1 cellular context compared by ENCODE assay signal in the genomic region with DNA sequence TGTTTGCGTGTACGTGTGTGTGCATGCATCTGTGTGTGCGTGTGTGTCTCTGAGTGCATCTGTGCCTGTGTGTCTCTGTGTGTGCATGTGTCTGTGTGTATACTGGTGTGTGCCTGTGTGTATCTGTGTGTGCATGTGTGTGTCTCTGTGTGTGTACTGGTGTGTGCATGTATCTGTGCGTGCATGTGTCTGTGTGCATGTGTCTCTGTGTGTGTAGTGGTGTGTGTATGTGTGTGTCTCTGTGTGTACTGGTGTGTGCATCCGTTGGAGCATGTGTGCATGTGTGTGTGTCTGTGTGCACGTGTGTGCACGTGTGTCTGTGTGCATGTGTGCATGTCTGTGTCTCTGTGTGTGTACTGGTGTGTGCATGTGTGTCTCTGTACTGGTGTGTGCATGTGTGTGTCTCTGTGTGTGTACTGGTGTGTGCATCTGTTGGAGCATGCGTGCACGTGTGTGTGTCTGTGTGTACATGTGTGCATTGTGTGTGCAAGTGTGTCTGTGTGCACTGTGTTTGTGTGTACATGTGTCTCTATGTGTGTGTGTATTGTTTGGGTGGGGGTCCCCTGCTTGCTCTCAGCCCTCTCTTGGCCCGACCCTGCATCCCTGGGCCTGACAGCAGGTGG.
TF ChIP-seq lines count a peak whose summit lies in the region.

No MANE protein-coding gene starts in this region.

TF ChIP-seq in A549, 52 proteins besides CTCF, POLR2A, EP300 and RAD21:
- TF ChIP-seq SMC3 (IDR thresholded peaks at IDR 0.05) (no peak), MAZ (IDR thresholded peaks at IDR 0.05; ENCODE audit: borderline replicate concordance, low read depth, low read length) (no peak), CBX8 (IDR thresholded peaks at IDR 0.05) (no peak), USF2 (IDR thresholded peaks at IDR 0.05) (no peak), GATA3 (IDR thresholded peaks at IDR 0.05; ENCODE audit: borderline replicate concordance) (no peak), TFCP2L1 (CRISPR knock-in tag; IDR thresholded peaks at IDR 0.05) (no peak), PHF8 (IDR thresholded peaks at IDR 0.05; ENCODE audit: borderline replicate concordance, low read depth) (no peak), CEBPB (IDR thresholded peaks at IDR 0.05) (no peak), CBX2 (IDR thresholded peaks at IDR 0.05; ENCODE audit: borderline replicate concordance, low read depth) (no peak), NR3C1 (IDR thresholded peaks at IDR 0.05) (no peak), FOSB (CRISPR knock-in tag; IDR thresholded peaks at IDR 0.05) (no peak)
